In genomic region chr3:56356820-56357219, GRCh38 we compare ENCODE assay signal across 35 cellular contexts.
"Had no signal": no experiment of that assay in that cellular context is flagged by ENCODE, and none has a peak within 500 bp of the region (broad histone marks: within the 10 kb centered on the region; RNA-seq: fewer than 3 reads in every experiment).

No MANE protein-coding gene starts in this region.

- H3K9me3 Mint-ChIP-seq: activated CD4-positive, alpha-beta memory T cell treated with anti-CD3 and anti-CD28 coated beads for 36 hours; activated CD4-positive, alpha-beta T cell treated with anti-CD3 and anti-CD28 coated beads, Interleukin-2, amount 10 ng/mL, durations not matched to agents 24 days and 14 days; activated T-cell treated with anti-CD3 and anti-CD28 coated beads, Interleukin-2, amount 50 U/mL, for 4 hours; activated T-helper 17 cell treated with anti-CD3 and anti-CD28 coated beads, Interleukin-2, amount 50 U/mL, for 72 hours; effector memory CD8-positive, alpha-beta T cell; T-cell; T-helper 1 cell treated with Interleukin-12 subunit alpha and Interleukin-12 subunit beta and Interleukin-4 antibody, amounts not matched to agents 30 μg/mL and 1 μg/mL, for 36 hours had no signal

- H3K4me3 ChIP-seq: esophagus squamous epithelium had no signal

- FAIRE-seq: astrocyte, colon, endometrium, endothelial cell of umbilical vein, frontal cortex, TTC549 had no signal

- H3K4me1 Mint-ChIP-seq: activated CD4-positive, alpha-beta T cell treated with anti-CD3 and anti-CD28 coated beads for 36 hours; activated CD4-positive, alpha-beta T cell treated with anti-CD3 and anti-CD28 coated beads, Interleukin-2, amount 10 ng/mL, durations not matched to agents 24 days and 14 days; activated T-helper 17 cell treated with anti-CD3 and anti-CD28 coated beads, Interleukin-2, amount 50 U/mL, for 72 hours; T-cell had no signal

- H3K9me3 ChIP-seq: esophagus squamous epithelium had no signal

- H3K4me1 ChIP-seq: esophagus squamous epithelium had no signal

- H3K4me3 Mint-ChIP-seq: activated CD4-positive, alpha-beta memory T cell treated with anti-CD3 and anti-CD28 coated beads for 36 hours; activated CD4-positive, alpha-beta T cell treated with anti-CD3 and anti-CD28 coated beads for 36 hours; activated CD4-positive, alpha-beta T cell treated with anti-CD3 and anti-CD28 coated beads, Interleukin-2, amount 10 ng/mL, durations not matched to agents 24 days and 14 days; activated naive CD8-positive, alpha-beta T cell; activated T-cell treated with anti-CD3 and anti-CD28 coated beads, Interleukin-2, amount 50 U/mL, for 4 hours; activated T-helper 17 cell treated with anti-CD3 and anti-CD28 coated beads, Interleukin-2, amount 50 U/mL, for 72 hours; effector memory CD8-positive, alpha-beta T cell; T-cell; T-helper 1 cell treated with Interleukin-12 subunit alpha and Interleukin-12 subunit beta and Interleukin-4 antibody, amounts not matched to agents 30 μg/mL and 1 μg/mL, for 36 hours had no signal

- H3K27me3 ChIP-seq: brain microvascular endothelial cell had no signal

- DNase-seq: activated CD4-positive, alpha-beta memory T cell treated with anti-CD3 and anti-CD28 coated beads for 36 hours; activated CD4-positive, alpha-beta T cell treated with anti-CD3 and anti-CD28 coated beads for 36 hours; activated CD4-positive, alpha-beta T cell treated with anti-CD3 and anti-CD28 coated beads, Interleukin-2, amount 10 ng/mL, durations not matched to agents 24 days and 14 days; activated CD4-positive, CD25-positive, alpha-beta regulatory T cell; activated CD4-positive, CD25-positive, alpha-beta regulatory T cell treated with anti-CD3 and anti-CD28 coated beads, Interleukin-2, amount 50 U/mL, for 72 hours; activated CD8-positive, alpha-beta memory T cell treated with anti-CD3 and anti-CD28 coated beads for 24 hours; activated effector memory CD4-positive, alpha-beta T cell treated with Interleukin-2 at 50 U/mL for 16 hours; activated gamma-delta T cell treated with Interleukin-2 at 50 U/mL for 16 hours; activated naive CD4-positive, alpha-beta T cell treated with anti-CD3 and anti-CD28 coated beads, Interleukin-2, amount 50 U/mL, for 16 hours; activated naive CD4-positive, alpha-beta T cell treated with Interleukin-2 at 50 U/mL for 16 hours; activated T-cell treated with anti-CD3 and anti-CD28 coated beads, Interleukin-2, amount 50 U/mL, for 4 hours; amniotic stem cell; anterior cingulate cortex; brain microvascular endothelial cell; caudate nucleus; cortex of kidney; dermis blood vessel endothelial cell; effector CD4-positive, alpha-beta T cell; effector memory CD8-positive, alpha-beta T cell; esophagus squamous epithelium; head of caudate nucleus; SW 1271; T-cell; T-helper 9 cell; WERI-Rb-1 had no signal

- H3K27ac ChIP-seq: brain microvascular endothelial cell, epithelial cell of prostate, esophagus squamous epithelium, WERI-Rb-1 had no signal

- ATAC-seq: activated CD4-positive, alpha-beta T cell treated with anti-CD3 and anti-CD28 coated beads for 36 hours; activated T-cell treated with anti-CD3 and anti-CD28 coated beads, Interleukin-2, amount 50 U/mL, for 4 hours; activated T-helper 17 cell treated with anti-CD3 and anti-CD28 coated beads, Interleukin-2, amount 50 U/mL, for 72 hours; effector memory CD8-positive, alpha-beta T cell; T-cell had no signal

- H3K36me3 Mint-ChIP-seq: activated CD4-positive, alpha-beta memory T cell treated with anti-CD3 and anti-CD28 coated beads for 36 hours; activated naive CD8-positive, alpha-beta T cell; T-cell had no signal

- H3K27ac Mint-ChIP-seq: activated CD4-positive, alpha-beta memory T cell treated with anti-CD3 and anti-CD28 coated beads for 36 hours; activated CD4-positive, alpha-beta T cell treated with anti-CD3 and anti-CD28 coated beads for 36 hours; activated CD4-positive, alpha-beta T cell treated with anti-CD3 and anti-CD28 coated beads, Interleukin-2, amount 10 ng/mL, durations not matched to agents 24 days and 14 days; activated naive CD8-positive, alpha-beta T cell; activated T-helper 17 cell treated with anti-CD3 and anti-CD28 coated beads, Interleukin-2, amount 50 U/mL, for 72 hours; effector memory CD8-positive, alpha-beta T cell; T-cell; T-helper 1 cell treated with Interleukin-12 subunit alpha and Interleukin-12 subunit beta and Interleukin-4 antibody, amounts not matched to agents 30 μg/mL and 1 μg/mL, for 36 hours had no signal

- H3K36me3 ChIP-seq: brain microvascular endothelial cell, esophagus squamous epithelium, WERI-Rb-1 had no signal
